Comparison of ENCODE assay signal across 8 cellular contexts in genomic region chr1:9539165-9539828, GRCh38. TPM values are rescaled to one million over a fixed set of nuclear protein-coding genes. Genes with fewer than 3 reads are reported as not detected.
A peak's percentile ranks its signal among the peaks of the same experiment; 100 is the strongest.
DNase-seq lines count a peak whose midpoint lies in the region; ATAC-seq, FAIRE-seq and TF ChIP-seq lines count a peak whose summit lies in the region.

A gene with protein sequence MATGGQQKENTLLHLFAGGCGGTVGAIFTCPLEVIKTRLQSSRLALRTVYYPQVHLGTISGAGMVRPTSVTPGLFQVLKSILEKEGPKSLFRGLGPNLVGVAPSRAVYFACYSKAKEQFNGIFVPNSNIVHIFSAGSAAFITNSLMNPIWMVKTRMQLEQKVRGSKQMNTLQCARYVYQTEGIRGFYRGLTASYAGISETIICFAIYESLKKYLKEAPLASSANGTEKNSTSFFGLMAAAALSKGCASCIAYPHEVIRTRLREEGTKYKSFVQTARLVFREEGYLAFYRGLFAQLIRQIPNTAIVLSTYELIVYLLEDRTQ (plus strand): TSS chr1:9539465. CDS start chr1:9539692, 227 bp downstream.

- peaks cover 35% of the 10 kb centered on the region for H3K79me2 ChIP-seq in keratinocyte (ENCODE audit: control insufficient read depth, insufficient read depth, low read length)

- H3K4me3 ChIP-seq in AG10803 (ENCODE audit: low read length) (peak within 1 kb of the TSS; percentile 79), keratinocyte (ENCODE audit: control insufficient read depth in 2 of 3, extremely low read depth in 1 of 3, insufficient read depth in 2 of 3, low read depth in 1 of 3, low read length in 3 of 3) (peak within 1 kb of the TSS; percentile 80 to 91 (median 88))

- peak; percentile 95 for DNase-seq in AG10803 (ENCODE audit: low read depth)
- DNase-seq in NCI-H345 treated with DMSO at 0.1 percent for 48 hours (lab: John Stamatoyannopoulos, UW; ENCODE audit: unreplicated experiment): peak; percentile 89
- peak; percentile 87 for DNase-seq in cerebellar cortex (ENCODE audit: low spot score)
- peak; percentile 80 for DNase-seq in keratinocyte (ENCODE audit: low read depth, low spot score)
- DNase-seq in stimulated activated CD4-positive, alpha-beta T cell treated with anti-CD3 and anti-CD28 coated beads, Interleukin-12 subunit alpha, Interleukin-12 subunit beta, amount 100 ng/mL, for 48 hours (ENCODE audit: low read depth in 2 of 3, low spot score in 1 of 3): peak; percentile 97 to 99 (median 98)

- peak within 1 kb of the TSS; percentile 70 for H3K27ac ChIP-seq in keratinocyte (ENCODE audit: control insufficient read depth, insufficient read depth, low read length)

- H3K9me1 ChIP-seq in keratinocyte (ENCODE audit: control insufficient read depth, extremely low read depth, insufficient read depth, low read length): no peaks in the 10 kb centered on the region

- H4K20me1 ChIP-seq in keratinocyte (ENCODE audit: control insufficient read depth, extremely low read depth, insufficient read depth, low read length): peaks cover 4% of the 10 kb centered on the region

- H3K4me2 ChIP-seq in keratinocyte (ENCODE audit: control insufficient read depth, extremely low read depth, insufficient read depth, low read depth, low read length): peak within 1 kb of the TSS; percentile 87

- H3K36me3 ChIP-seq in keratinocyte (ENCODE audit: control insufficient read depth in 2 of 2, extremely low read depth in 1 of 2, insufficient read depth in 2 of 2, low read length in 2 of 2): peaks cover 0 to 3% of the 10 kb centered on the region in 2 experiments

- TF ChIP-seq CTCF in AG10803 (conservative IDR thresholded peaks at IDR 0.05; ENCODE audit: low read length) (no peak), keratinocyte (optimal IDR thresholded peaks at IDR 0.05 in 1 of 3, IDR thresholded peaks at IDR 0.05 in 1 of 3, conservative IDR thresholded peaks at IDR 0.05 in 1 of 3; ENCODE audit: extremely low read depth in 1 of 3, insufficient read depth in 2 of 3, low read length in 3 of 3) (no peak)

- ATAC-seq in GM19035 (IDR thresholded peaks at IDR 0.05; ENCODE audit: unreplicated experiment): peak; percentile 86
- ATAC-seq in HG03342 (IDR thresholded peaks at IDR 0.05; ENCODE audit: unreplicated experiment): peak; percentile 97
- peak; percentile 97 to 99 for ATAC-seq in activated CD4-positive, CD25-positive, alpha-beta regulatory T cell treated with anti-CD3 and anti-CD28 coated beads, Interleukin-2, amount 50 U/mL, for 24 hours

- no peaks in the 10 kb centered on the region for H3K9me3 ChIP-seq in keratinocyte (ENCODE audit: control insufficient read depth, low read depth, low read length)

- dilution Hi-C loops in keratinocyte (cut with MboI; ENCODE audit: extremely low pct_ligation_motif_present, low sequenced_read_pairs): no loop called here

- H3K27me3 ChIP-seq in keratinocyte (ENCODE audit: control insufficient read depth, extremely low read depth, insufficient read depth, low read length): no peaks in the 10 kb centered on the region

- H2AFZ ChIP-seq in keratinocyte (ENCODE audit: control insufficient read depth, low read length): peak within 1 kb of the TSS; percentile 66

- peak; percentile 72 for FAIRE-seq in keratinocyte (lab: Jason Lieb, UNC)

- peak within 1 kb of the TSS; percentile 84 for H3K9ac ChIP-seq in keratinocyte (ENCODE audit: control insufficient read depth, extremely low read depth, insufficient read depth, low read length)

- peaks cover 27% of the 10 kb centered on the region for H3K4me1 ChIP-seq in keratinocyte (ENCODE audit: control insufficient read depth, extremely low read depth, insufficient read depth, low read length)

RNA-seq across cellular contexts. Expression of the gene that starts here (rescaled TPM):
- polyA plus RNA-seq in keratinocyte: 2.7 to 4.5 TPM (median 3.3 TPM) in 3 replicates
- 2.5 TPM for polyA plus RNA-seq in keratinocyte (2011; ENCODE audit: low read depth)
- 2.9 and 4.7 TPM in 2 replicates for polyA plus RNA-seq in keratinocyte (2011; cell fraction: cytosol; rRNA removed)
- 1.8 and 1.9 TPM in 2 replicates for polyA plus RNA-seq in keratinocyte (2011; cell fraction: nucleus; rRNA removed)
- 3.4 and 4.7 TPM in 2 replicates for polyA plus RNA-seq in keratinocyte (2012; ENCODE audit: low replicate concordance)
- 1.6 to 2.5 TPM (median 2.1 TPM) in 3 replicates for polyA minus RNA-seq in keratinocyte
- 2.5 TPM for polyA minus RNA-seq in keratinocyte (2011; cell fraction: cytosol; rRNA and poly(A)+ RNA removed)
- polyA minus RNA-seq in keratinocyte (2011; cell fraction: nucleus; rRNA and poly(A)+ RNA removed): 0.74 and 0.93 TPM in 2 replicates

Comparison
In these comparisons a context has a peak if more than half of its experiments do, and no peak if none do; other contexts are left out.
1. Peak in every context shown above with its lines: DNase-seq, ATAC-seq, H3K4me3 ChIP-seq and H3K27ac ChIP-seq.